In the genomic region with DNA sequence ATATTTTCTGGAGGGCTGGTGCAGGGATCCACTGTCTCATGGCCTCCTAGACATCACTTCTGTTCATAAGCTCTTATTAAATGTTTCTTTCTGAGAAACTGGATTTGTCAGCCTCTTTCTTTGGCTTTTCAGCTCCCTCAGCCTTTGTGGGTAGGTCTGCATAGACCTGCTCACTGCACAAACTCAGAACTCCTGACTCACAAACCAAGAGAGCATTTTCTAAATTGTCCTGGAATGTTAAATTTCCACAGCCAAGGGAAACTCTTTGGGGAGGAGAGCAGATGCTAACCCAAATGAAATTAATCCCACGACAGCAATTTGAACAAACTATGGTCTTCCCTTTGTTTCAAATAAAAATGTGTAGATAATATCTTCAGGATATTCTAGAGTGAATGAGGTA, we compare ENCODE assay signal across 11 cellular contexts. TPM values are rescaled to one million over a fixed set of nuclear protein-coding genes. Genes with fewer than 3 reads are reported as not detected.
DNase-seq lines count a peak whose midpoint lies in the region; ATAC-seq and TF ChIP-seq lines count a peak whose summit lies in the region.
"Had no signal": no experiment of that assay in that cellular context is flagged by ENCODE, and none has a peak within 500 bp of the region (broad histone marks: within the 10 kb centered on the region; RNA-seq: fewer than 3 reads in every experiment).

No MANE protein-coding gene starts in this region.

- H3K79me2 ChIP-seq in mammary epithelial cell (ENCODE audit: insufficient read depth, low read length) = peaks cover 67% of the 10 kb centered on the region

- TF ChIP-seq CTCF in RWPE2 (IDR thresholded peaks at IDR 0.05; ENCODE audit: poor library complexity, severe bottlenecking) (no peak), mammary epithelial cell (conservative IDR thresholded peaks at IDR 0.05 in 1 of 2, IDR thresholded peaks at IDR 0.05 in 1 of 2; ENCODE audit: extremely low read depth in 1 of 2, insufficient read depth in 1 of 2, low read depth in 1 of 2, low read length in 2 of 2) (no peak), osteocyte (IDR thresholded peaks at IDR 0.05) (no peak)

- DNase-seq in Daoy (ENCODE audit: low read depth) (peak; percentile 46), RWPE2 (ENCODE audit: low spot score) (no peak), mammary epithelial cell (peak; percentile 37), osteocyte (ENCODE audit: extremely low spot score, unreplicated experiment) (no peak), GM19238 (ENCODE audit: insufficient read length, low spot score) (no peak), HuH-7 (ENCODE audit: low spot score) (no peak)
- DNase-seq in activated effector memory CD4-positive, alpha-beta T cell treated with Interleukin-2 at 50 U/mL for 16 hours = no peak
- no peak for DNase-seq in effector memory CD8-positive, alpha-beta T cell
- DNase-seq: Calu3; naive thymus-derived CD8-positive, alpha-beta T cell had no signal

- H3K9ac ChIP-seq in mammary epithelial cell (ENCODE audit: insufficient read depth, low read length) = no peak overlapping the region

- peaks cover 52% of the 10 kb centered on the region for H3K4me1 Mint-ChIP-seq in osteocyte (ENCODE audit: unreplicated experiment)
- H3K4me1 Mint-ChIP-seq in effector memory CD8-positive, alpha-beta T cell (ENCODE audit: low read depth in 2 of 2) = peaks cover 3 to 5% of the 10 kb centered on the region in 2 donors

- peak overlapping the region; percentile 38 for H3K4me2 ChIP-seq in mammary epithelial cell (ENCODE audit: insufficient read depth, low read depth, low read length)

- no TSS peak for BruUV-seq in mammary epithelial cell (replicated peaks; lab: Mats Ljungman, UMichigan)

- CTCF ChIA-PET in mammary epithelial cell (lab: Charles Lee; ENCODE audit: low non-redundant PET) = interaction anchor here (0.5 kb wide), 1 partner anchor 113 kb away, joined by 5 read pairs; no protein-coding TSS in a partner anchor

- no peak overlapping the region for H2AFZ ChIP-seq in mammary epithelial cell (ENCODE audit: low read depth, low read length)

- H3K9me3 Mint-ChIP-seq in osteocyte (ENCODE audit: unreplicated experiment) = no peaks in the 10 kb centered on the region
- H3K9me3 Mint-ChIP-seq in effector memory CD8-positive, alpha-beta T cell = no peaks in the 10 kb centered on the region
- H3K9me3 Mint-ChIP-seq: naive thymus-derived CD8-positive, alpha-beta T cell; WTC11 had no signal

- H3K36me3 ChIP-seq in RWPE2 (ENCODE audit: low read depth) (peaks cover 87% of the 10 kb centered on the region), mammary epithelial cell (ENCODE audit: insufficient read depth, low read length) (peaks cover 36% of the 10 kb centered on the region)

- intact Hi-C loops in mammary epithelial cell (cut with micrococcal nuclease) = loop anchor here (5.0 kb wide), 1 partner anchor 126 kb away; no protein-coding TSS in a partner anchor

- H4K20me1 ChIP-seq in mammary epithelial cell (ENCODE audit: insufficient read depth, low read length) = no peaks in the 10 kb centered on the region

- H3K36me3 Mint-ChIP-seq in osteocyte (ENCODE audit: unreplicated experiment) = peaks cover 20% of the 10 kb centered on the region
- H3K36me3 Mint-ChIP-seq in effector memory CD8-positive, alpha-beta T cell (ENCODE audit: insufficient read depth) = peaks cover 13% of the 10 kb centered on the region

- H3K9me3 ChIP-seq in RWPE2 (ENCODE audit: severe bottlenecking) (no peaks in the 10 kb centered on the region), mammary epithelial cell (replicated peaks; ENCODE audit: insufficient read depth, low read length) (no peaks in the 10 kb centered on the region)

- peak overlapping the region; percentile 88 for H3K27ac Mint-ChIP-seq in osteocyte (ENCODE audit: unreplicated experiment)
- H3K27ac Mint-ChIP-seq in effector memory CD8-positive, alpha-beta T cell = peak overlapping the region in 1 of 2 donors; percentile 77
- H3K27ac Mint-ChIP-seq: WTC11 had no signal

- in situ Hi-C loops in mammary epithelial cell (cut with MboI; ENCODE audit: low sequenced_read_pairs in 2 of 2) = no loop called here

- peak overlapping the region; percentile 89 for H3K27ac ChIP-seq in RWPE2 (ENCODE audit: poor library complexity, severe bottlenecking)
- peak overlapping the region; percentile 62 for H3K27ac ChIP-seq in mammary epithelial cell (ENCODE audit: insufficient read depth, low read depth, low read length)

- dilution Hi-C loops in mammary epithelial cell (cut with HindIII; ENCODE audit: low sequenced_read_pairs) = no loop called here

- H3K4me1 ChIP-seq in RWPE2 (ENCODE audit: insufficient read depth, poor library complexity, severe bottlenecking) (peaks cover 41% of the 10 kb centered on the region), mammary epithelial cell (ENCODE audit: insufficient read depth, low read length) (peaks cover 45% of the 10 kb centered on the region)

- no peak overlapping the region for H3K4me3 ChIP-seq in RWPE2 (ENCODE audit: severe bottlenecking)
- H3K4me3 ChIP-seq in mammary epithelial cell (replicated peaks in 1 of 3; ENCODE audit: insufficient read depth in 1 of 3, low read depth in 2 of 3, low read length in 3 of 3) = no peak overlapping the region

- H3K27me3 ChIP-seq in RWPE2 (ENCODE audit: insufficient read depth, poor library complexity, severe bottlenecking) = no peaks in the 10 kb centered on the region
- H3K27me3 ChIP-seq in mammary epithelial cell (ENCODE audit: insufficient read depth, low read length) = no peaks in the 10 kb centered on the region

- H3K4me3 Mint-ChIP-seq in osteocyte (ENCODE audit: unreplicated experiment) = no peak overlapping the region
- H3K4me3 Mint-ChIP-seq in effector memory CD8-positive, alpha-beta T cell = no peak overlapping the region
- H3K4me3 Mint-ChIP-seq: naive thymus-derived CD8-positive, alpha-beta T cell; WTC11 had no signal

- 15% methylated on average over 1 of the region's 1 CpG for WGBS in mammary epithelial cell (ENCODE audit: low coverage, missing lambda C conversion rate)

- ATAC-seq in RWPE2 (ENCODE audit: low read depth) = no peak
- ATAC-seq in effector memory CD8-positive, alpha-beta T cell (replicated peaks) = no peak
- ATAC-seq: naive thymus-derived CD8-positive, alpha-beta T cell; WTC11 had no signal

- H3K27me3 Mint-ChIP-seq in osteocyte (ENCODE audit: unreplicated experiment) = no peaks in the 10 kb centered on the region
- no peaks in the 10 kb centered on the region for H3K27me3 Mint-ChIP-seq in effector memory CD8-positive, alpha-beta T cell
- H3K27me3 Mint-ChIP-seq: naive thymus-derived CD8-positive, alpha-beta T cell had no signal

RNA-seq across cellular contexts. Expression of gene CERS5, which starts 19.5 kb away (rescaled TPM):
- 18.2 and 36.6 TPM in 2 replicates for total RNA-seq in Daoy (2014; rRNA removed; shearing (Covaris generic))
- 10 to 100 TPM; 29.2 to 65.7 TPM for total RNA-seq in mammary epithelial cell
- polyA plus RNA-seq in mammary epithelial cell = 43.5 TPM
- polyA minus RNA-seq in mammary epithelial cell = 187 TPM
- total RNA-seq in osteocyte = 72.3 and 78.6 TPM in 2 replicates

Comparison
In these comparisons a context has a peak if more than half of its experiments do, and no peak if none do; other contexts are left out.
1. DNase-seq: peak in Daoy (single experiment) and mammary epithelial cell (single experiment); none in RWPE2 (single experiment), osteocyte (single experiment), activated effector memory CD4-positive, alpha-beta T cell treated with Interleukin-2 at 50 U/mL for 16 hours (single experiment), GM19238 (single experiment), effector memory CD8-positive, alpha-beta T cell (0 of 3) and HuH-7 (single experiment).